Comparison of ENCODE assay signal across 14 cellular contexts in the genomic region with DNA sequence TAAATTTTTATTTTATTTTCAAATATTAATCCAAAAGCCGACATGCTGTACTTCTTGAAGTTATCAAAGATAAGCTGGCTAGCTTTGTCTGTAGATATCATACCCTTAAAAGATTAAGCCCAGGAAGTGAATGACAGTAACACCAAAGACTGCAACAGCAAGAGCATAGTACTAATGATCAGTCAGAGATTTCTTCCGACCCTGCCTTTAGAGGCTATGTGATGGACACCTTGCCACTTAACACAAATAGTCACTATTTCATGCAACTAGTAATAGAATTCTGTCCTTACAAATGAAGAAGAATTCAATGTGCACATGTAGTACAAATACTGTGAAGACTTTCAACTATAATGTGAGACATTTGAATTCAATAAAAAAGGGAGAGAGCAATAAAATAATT. TPM values are rescaled to one million over a fixed set of nuclear protein-coding genes. Genes with fewer than 3 reads are reported as not detected.
DNase-seq lines count a peak whose midpoint lies in the region; ATAC-seq and TF ChIP-seq lines count a peak whose summit lies in the region.
"Had no signal": no experiment of that assay in that cellular context is flagged by ENCODE, and none has a peak within 500 bp of the region (broad histone marks: within the 10 kb centered on the region; RNA-seq: fewer than 3 reads in every experiment).

No MANE protein-coding gene starts in this region.

- RAD21 ChIA-PET in HCT116 (lab: Charles Lee; ENCODE audit: low non-redundant PET in 1 of 2, low total read pairs in 2 of 2, uncharacterized antibody in 2 of 2, unreplicated experiment in 2 of 2) = no interaction called here

- DNase-seq in CD14-positive monocyte (ENCODE audit: low spot score) (no peak), HCT116 (ENCODE audit: low read depth, low spot score) (no peak), adrenal gland (no peak), GM20000 (ENCODE audit: low spot score) (no peak)
- no peak for DNase-seq in activated naive CD8-positive, alpha-beta T cell treated with anti-CD3 and anti-CD28 coated beads for 36 hours
- DNase-seq in stimulated activated CD4-positive, alpha-beta T cell treated with anti-CD3 and anti-CD28 coated beads, Interleukin-4, amount 100 ng/mL, for 24 hours = no peak
- DNase-seq: midbrain, NCI-H1417, posterior cingulate gyrus had no signal

- no peak for TF ChIP-seq RAD21 in HCT116 (IDR thresholded peaks at IDR 0.05; ENCODE audit: low read depth)

- no peak overlapping the region for H3K27ac ChIP-seq in HCT116 (ENCODE audit: low read depth, low read length)
- H3K27ac ChIP-seq in neutrophil = peak overlapping the region; percentile 82
- peak overlapping the region in 1 of 5 donors; percentile 10 for H3K27ac ChIP-seq in adrenal gland
- H3K27ac ChIP-seq: cardiac muscle cell, VCaP had no signal

- H3K36me3 Mint-ChIP-seq in CD14-positive monocyte = peaks cover 21 to 35% of the 10 kb centered on the region in 2 donors
- peaks cover 22% of the 10 kb centered on the region for H3K36me3 Mint-ChIP-seq in activated naive CD8-positive, alpha-beta T cell treated with anti-CD3 and anti-CD28 coated beads for 36 hours

- no peaks in the 10 kb centered on the region for H4K20me1 ChIP-seq in HCT116 (ENCODE audit: insufficient read depth)
- H4K20me1 ChIP-seq: BLaER1 had no signal

- no peaks in the 10 kb centered on the region for H3K36me3 ChIP-seq in HCT116 (ENCODE audit: control insufficient read depth in 1 of 2, insufficient read depth in 2 of 2, low read length in 2 of 2)
- H3K36me3 ChIP-seq in neutrophil = no peaks in the 10 kb centered on the region
- H3K36me3 ChIP-seq in adrenal gland (replicated peaks in 1 of 2) = no peaks in the 10 kb centered on the region
- H3K36me3 ChIP-seq: BLaER1, cardiac muscle cell had no signal

- POLR2A ChIA-PET in HCT116 (lab: Charles Lee) = interaction anchor here (1.3 kb wide), 1 partner anchor 9 kb away, joined by 5 read pairs; a partner anchor contains a TSS

- H3K9me2 ChIP-seq in HCT116 (ENCODE audit: insufficient read depth) = no peaks in the 10 kb centered on the region

- H3K4me1 Mint-ChIP-seq in CD14-positive monocyte = peaks cover 82% of the 10 kb centered on the region
- H3K4me1 Mint-ChIP-seq in activated naive CD8-positive, alpha-beta T cell treated with anti-CD3 and anti-CD28 coated beads for 36 hours = peaks cover 79% of the 10 kb centered on the region

- peak overlapping the region; percentile 92 for H2AFZ ChIP-seq in HCT116 (ENCODE audit: low read depth, low read length, poor library complexity, severe bottlenecking)

- H3K27me3 ChIP-seq in HCT116 (ENCODE audit: insufficient read depth, low read length) (no peaks in the 10 kb centered on the region), neutrophil (no peaks in the 10 kb centered on the region), adrenal gland (no peaks in the 10 kb centered on the region)
- H3K27me3 ChIP-seq: BLaER1 had no signal

- TF ChIP-seq CTCF in CD14-positive monocyte (IDR thresholded peaks at IDR 0.05) (no peak), HCT116 (IDR thresholded peaks at IDR 0.05 in 2 of 3, conservative IDR thresholded peaks at IDR 0.05 in 1 of 3; ENCODE audit: borderline replicate concordance in 1 of 3, insufficient read depth in 1 of 3, low read depth in 2 of 3, low read length in 2 of 3) (no peak), neutrophil (IDR thresholded peaks at IDR 0.05) (no peak), adrenal gland (IDR thresholded peaks at IDR 0.05) (no peak), GM20000 (IDR thresholded peaks at IDR 0.05; ENCODE audit: extremely low read depth, missing control alignments) (no peak)

- ATAC-seq in HCT116 = no peak
- ATAC-seq in HG03571 (IDR thresholded peaks at IDR 0.05; ENCODE audit: unreplicated experiment) = no peak

- no peaks in the 10 kb centered on the region for H3K79me2 ChIP-seq in HCT116 (ENCODE audit: insufficient read depth, low read length)

- no peak overlapping the region for H3K4me3 ChIP-seq in HCT116 (replicated peaks in 1 of 2; ENCODE audit: low read depth in 1 of 2, low read length in 2 of 2)
- no peak overlapping the region for H3K4me3 ChIP-seq in neutrophil (ENCODE audit: low read depth in 1 of 2, low read length in 1 of 2)
- H3K4me3 ChIP-seq in adrenal gland = no peak overlapping the region
- H3K4me3 ChIP-seq: BLaER1, cardiac muscle cell had no signal

- H3K9me3 ChIP-seq in HCT116 (ENCODE audit: control insufficient read depth in 1 of 2, insufficient read depth in 1 of 2, low read depth in 1 of 2, low read length in 2 of 2) (no peaks in the 10 kb centered on the region), neutrophil (no peaks in the 10 kb centered on the region), adrenal gland (replicated peaks in 1 of 3) (no peaks in the 10 kb centered on the region)

- no peak for TF ChIP-seq POLR2A in HCT116 (IDR thresholded peaks at IDR 0.05; ENCODE audit: borderline replicate concordance, extremely low read depth, insufficient read depth, insufficient read length)
- no peak for TF ChIP-seq POLR2A in adrenal gland (IDR thresholded peaks at IDR 0.05)

- no peak overlapping the region for H3K4me3 Mint-ChIP-seq in CD14-positive monocyte
- peak overlapping the region; percentile 60 for H3K4me3 Mint-ChIP-seq in activated naive CD8-positive, alpha-beta T cell treated with anti-CD3 and anti-CD28 coated beads for 36 hours

- H3K4me1 ChIP-seq in HCT116 (ENCODE audit: control insufficient read depth in 1 of 2, insufficient read depth in 2 of 2, low read length in 2 of 2) = peaks cover 23 to 26% of the 10 kb centered on the region in 2 experiments; a peak in 3 of 4 replicates
- peaks cover 55 to 61% of the 10 kb centered on the region in 2 experiments for H3K4me1 ChIP-seq in neutrophil (ENCODE audit: control insufficient read depth in 1 of 2, insufficient read depth in 1 of 2, low read depth in 1 of 2, low read length in 1 of 2)
- peaks cover 10 to 28% of the 10 kb centered on the region in 2 donors for H3K4me1 ChIP-seq in adrenal gland (replicated peaks in 1 of 2)

- intact Hi-C loops in CD14-positive monocyte (cut with micrococcal nuclease) = no loop called here
- intact Hi-C loops in HCT116 (cut with micrococcal nuclease) = no loop called here
- intact Hi-C loops in adrenal gland (cut with DNase I) = no loop called here

- peak overlapping the region; percentile 78 to 92 (median 87) for H3K27ac Mint-ChIP-seq in CD14-positive monocyte
- peak overlapping the region; percentile 83 for H3K27ac Mint-ChIP-seq in activated naive CD8-positive, alpha-beta T cell treated with anti-CD3 and anti-CD28 coated beads for 36 hours

- no peak overlapping the region for H3K4me2 ChIP-seq in HCT116 (ENCODE audit: low read length)

- CTCF ChIA-PET in HCT116 (lab: Charles Lee) = no interaction called here

- H3K27me3 Mint-ChIP-seq in CD14-positive monocyte (ENCODE audit: low read depth in 3 of 3) = no peaks in the 10 kb centered on the region
- H3K27me3 Mint-ChIP-seq in activated naive CD8-positive, alpha-beta T cell treated with anti-CD3 and anti-CD28 coated beads for 36 hours = no peaks in the 10 kb centered on the region

- H3K9ac ChIP-seq in HCT116 (ENCODE audit: low read length) = no peak overlapping the region
- H3K9ac ChIP-seq: BLaER1 had no signal

- BruUV-seq in HCT116 (replicated peaks; lab: Mats Ljungman, UMichigan) = no TSS peak

- H3K9me3 Mint-ChIP-seq in CD14-positive monocyte = no peaks in the 10 kb centered on the region
- no peaks in the 10 kb centered on the region for H3K9me3 Mint-ChIP-seq in activated naive CD8-positive, alpha-beta T cell treated with anti-CD3 and anti-CD28 coated beads for 36 hours

- WGBS in adrenal gland, 4 donors = 62 to 74% (median 67%) methylated on average over 2 of the region's 2 CpGs

TF ChIP-seq in HCT116, 20 proteins besides CTCF, POLR2A, EP300 and RAD21 (continues in another document):
- no peak for TF ChIP-seq POLR2AphosphoS5 (IDR thresholded peaks at IDR 0.05; ENCODE audit: low read depth, low read length)
- no peak for TF ChIP-seq EZH2 (IDR thresholded peaks at IDR 0.05)
- no peak for TF ChIP-seq SIN3A (IDR thresholded peaks at IDR 0.05; ENCODE audit: low read depth)
- no peak for TF ChIP-seq FOSL1 (IDR thresholded peaks at IDR 0.05; ENCODE audit: low read depth)
- TF ChIP-seq, protein P1, sequence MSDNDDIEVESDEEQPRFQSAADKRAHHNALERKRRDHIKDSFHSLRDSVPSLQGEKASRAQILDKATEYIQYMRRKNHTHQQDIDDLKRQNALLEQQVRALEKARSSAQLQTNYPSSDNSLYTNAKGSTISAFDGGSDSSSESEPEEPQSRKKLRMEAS (IDR thresholded peaks at IDR 0.05) = no peak
- no peak for TF ChIP-seq SRF (IDR thresholded peaks at IDR 0.05; ENCODE audit: low read depth)
- no peak for TF ChIP-seq ZFX (IDR thresholded peaks at IDR 0.05)
- TF ChIP-seq ZNF274 (IDR thresholded peaks at IDR 0.05; ENCODE audit: low read depth, low read length) = no peak
- no peak for TF ChIP-seq CEBPB (IDR thresholded peaks at IDR 0.05; ENCODE audit: low read depth)
- TF ChIP-seq JUND (IDR thresholded peaks at IDR 0.05) = no peak
- TF ChIP-seq, protein P2, sequence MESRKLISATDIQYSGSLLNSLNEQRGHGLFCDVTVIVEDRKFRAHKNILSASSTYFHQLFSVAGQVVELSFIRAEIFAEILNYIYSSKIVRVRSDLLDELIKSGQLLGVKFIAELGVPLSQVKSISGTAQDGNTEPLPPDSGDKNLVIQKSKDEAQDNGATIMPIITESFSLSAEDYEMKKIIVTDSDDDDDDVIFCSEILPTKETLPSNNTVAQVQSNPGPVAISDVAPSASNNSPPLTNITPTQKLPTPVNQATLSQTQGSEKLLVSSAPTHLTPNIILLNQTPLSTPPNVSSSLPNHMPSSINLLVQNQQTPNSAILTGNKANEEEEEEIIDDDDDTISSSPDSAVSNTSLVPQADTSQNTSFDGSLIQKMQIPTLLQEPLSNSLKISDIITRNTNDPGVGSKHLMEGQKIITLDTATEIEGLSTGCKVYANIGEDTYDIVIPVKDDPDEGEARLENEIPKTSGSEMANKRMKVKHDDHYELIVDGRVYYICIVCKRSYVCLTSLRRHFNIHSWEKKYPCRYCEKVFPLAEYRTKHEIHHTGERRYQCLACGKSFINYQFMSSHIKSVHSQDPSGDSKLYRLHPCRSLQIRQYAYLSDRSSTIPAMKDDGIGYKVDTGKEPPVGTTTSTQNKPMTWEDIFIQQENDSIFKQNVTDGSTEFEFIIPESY (IDR thresholded peaks at IDR 0.05; ENCODE audit: extremely low read depth, insufficient replicate concordance, low read length) = no peak
- TF ChIP-seq EZH2phosphoT487 (IDR thresholded peaks at IDR 0.05; ENCODE audit: borderline replicate concordance) = no peak
- TF ChIP-seq YY1 (IDR thresholded peaks at IDR 0.05; ENCODE audit: extremely low read depth, insufficient replicate concordance, low read depth, low read length) = no peak
- no peak for TF ChIP-seq EGR1 (IDR thresholded peaks at IDR 0.05; ENCODE audit: low read depth)

RNA-seq across cellular contexts. Expression of a gene that starts 9.2 kb away (rescaled TPM):
- 100 to 1,000 TPM; 191 to 204 TPM for polyA plus RNA-seq in CD14-positive monocyte
- total RNA-seq in HCT116 (2021; ENCODE audit: unreplicated experiment) = 200 TPM
- 69.4 and 70.1 TPM in 2 replicates for polyA plus RNA-seq in HCT116 (2012)
- 100 to 1,000 TPM; 385 to 392 TPM for total RNA-seq in activated naive CD8-positive, alpha-beta T cell treated with anti-CD3 and anti-CD28 coated beads for 36 hours
- total RNA-seq in adrenal gland = 100 to 1,000 TPM in 6 of 8 donors, 10 to 100 TPM in 2; 85.5 to 252 (median 149) TPM
- 10 to 100 TPM; 30.6 to 63.8 (median 36.2) TPM for polyA plus RNA-seq in adrenal gland
